1 cellular context compared by ENCODE assay signal in genomic region chr6:159790947-159791598, GRCh38.
TF ChIP-seq lines count a peak whose summit lies in the region.

No MANE protein-coding gene starts in this region.

TF ChIP-seq in SK-N-SH, 30 proteins besides CTCF, POLR2A, EP300 and RAD21 (continued from another document):
- TF ChIP-seq MXI1 (IDR thresholded peaks at IDR 0.05; ENCODE audit: low read depth, low read length), result no peak
- TF ChIP-seq USF2 (IDR thresholded peaks at IDR 0.05; ENCODE audit: borderline replicate concordance, low read depth, low read length), result no peak
- TF ChIP-seq YY1 (IDR thresholded peaks at IDR 0.05; ENCODE audit: low read depth), result no peak
- no peak for TF ChIP-seq JUND (IDR thresholded peaks at IDR 0.05)
- no peak for TF ChIP-seq RXRA (IDR thresholded peaks at IDR 0.05; ENCODE audit: borderline replicate concordance, low read depth)
- no peak for TF ChIP-seq EZH2phosphoT487 (IDR thresholded peaks at IDR 0.05; ENCODE audit: borderline replicate concordance, low read depth)
- TF ChIP-seq IRF3 (IDR thresholded peaks at IDR 0.05; ENCODE audit: low read depth, low read length), result no peak
- TF ChIP-seq ELF1 (IDR thresholded peaks at IDR 0.05), result no peak
- no peak for TF ChIP-seq REST (IDR thresholded peaks at IDR 0.05; ENCODE audit: low read depth, low read length)
- no peak for TF ChIP-seq SIN3A (IDR thresholded peaks at IDR 0.05; ENCODE audit: borderline replicate concordance, low read depth, low read length)
- TF ChIP-seq MAX (IDR thresholded peaks at IDR 0.05; ENCODE audit: low read depth), result no peak
- no peak for TF ChIP-seq FOSL2 (IDR thresholded peaks at IDR 0.05; ENCODE audit: borderline replicate concordance, low read depth)
- no peak for TF ChIP-seq FOXM1 (IDR thresholded peaks at IDR 0.05; ENCODE audit: low read depth)
- TF ChIP-seq MEF2A (IDR thresholded peaks at IDR 0.05; ENCODE audit: borderline replicate concordance, low read depth), result no peak
- no peak for TF ChIP-seq GATA2 (CRISPR knock-in tag; IDR thresholded peaks at IDR 0.05)
- no peak for TF ChIP-seq RCOR1 (IDR thresholded peaks at IDR 0.05; ENCODE audit: low read length)
